In the genomic region with DNA sequence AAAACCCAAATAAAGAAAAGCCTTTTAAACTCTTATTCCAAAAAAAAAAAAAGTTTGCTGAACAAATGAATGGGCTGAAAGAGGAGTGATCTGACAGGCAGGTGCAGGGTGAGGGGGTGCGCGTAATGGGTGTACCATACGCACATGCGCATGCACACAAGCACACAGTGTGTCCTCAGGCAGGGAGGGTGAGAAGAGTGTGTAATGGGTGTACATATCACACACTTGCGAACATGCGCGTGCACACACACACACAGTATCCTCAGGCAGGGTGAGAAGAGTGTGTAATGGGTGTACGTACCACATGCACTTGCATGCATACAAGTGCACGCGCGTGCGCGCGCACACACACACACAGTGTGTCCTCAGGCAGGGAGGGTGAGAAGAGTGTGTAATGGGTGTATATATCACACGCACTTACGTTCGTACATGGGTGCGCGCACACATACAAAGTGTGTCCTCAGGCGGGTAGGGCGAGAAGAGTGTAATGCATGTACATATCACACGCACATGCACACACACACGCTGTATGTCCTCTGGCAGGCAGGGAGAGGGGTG, we compare ENCODE assay signal across 18 cellular contexts.
"Had no signal": no experiment of that assay in that cellular context is flagged by ENCODE, and none has a peak within 500 bp of the region (broad histone marks: within the 10 kb centered on the region; RNA-seq: fewer than 3 reads in every experiment).

No MANE protein-coding gene starts in this region.

- H3K4me1 Mint-ChIP-seq: activated CD4-positive, alpha-beta T cell treated with anti-CD3 and anti-CD28 coated beads, Interleukin-2, amount 10 ng/mL, durations not matched to agents 24 days and 14 days; activated naive CD4-positive, alpha-beta T cell treated with anti-CD3 and anti-CD28 coated beads, Interleukin-2, amount 10 ng/mL, durations not matched to agents 7 days and 5 days; activated naive CD8-positive, alpha-beta T cell treated with anti-CD3 and anti-CD28 coated beads, Interleukin-2, amount 50 U/mL, for 24 hours; stimulated activated naive CD8-positive, alpha-beta T cell treated with anti-CD3 and anti-CD28 coated beads, Interleukin-15, amount 100 ng/mL, for 72 hours had no signal

- H3K4me3 ChIP-seq: pancreas had no signal

- H3K36me3 Mint-ChIP-seq: activated naive CD4-positive, alpha-beta T cell treated with anti-CD3 and anti-CD28 coated beads, Interleukin-2, amount 10 ng/mL, durations not matched to agents 7 days and 5 days had no signal

- H3K9me3 ChIP-seq: pancreas had no signal

- ATAC-seq: activated CD8-positive, alpha-beta T cell treated with anti-CD3 and anti-CD28 coated beads for 36 hours; activated naive CD8-positive, alpha-beta T cell treated with anti-CD3 and anti-CD28 coated beads, Interleukin-2, amount 50 U/mL, for 24 hours; naive thymus-derived CD8-positive, alpha-beta T cell; pancreas; stimulated activated naive CD8-positive, alpha-beta T cell treated with anti-CD3 and anti-CD28 coated beads, Interleukin-15, amount 100 ng/mL, for 72 hours; T-cell had no signal

- H3K27ac ChIP-seq: brain microvascular endothelial cell, pancreas had no signal

- H3K27me3 ChIP-seq: brain microvascular endothelial cell, pancreas had no signal

- H3K36me3 ChIP-seq: brain microvascular endothelial cell, pancreas had no signal

- H3K9me3 Mint-ChIP-seq: activated CD4-positive, alpha-beta T cell treated with anti-CD3 and anti-CD28 coated beads, Interleukin-2, amount 10 ng/mL, durations not matched to agents 24 days and 14 days; activated CD8-positive, alpha-beta T cell treated with anti-CD3 and anti-CD28 coated beads for 36 hours; activated naive CD4-positive, alpha-beta T cell treated with anti-CD3 and anti-CD28 coated beads, Interleukin-2, amount 10 ng/mL, durations not matched to agents 7 days and 5 days; activated naive CD8-positive, alpha-beta T cell treated with anti-CD3 and anti-CD28 coated beads, Interleukin-2, amount 50 U/mL, for 24 hours; activated T-cell treated with anti-CD3 and anti-CD28 coated beads, Interleukin-2, amount 50 U/mL, for 24 hours; activated T-helper 2 cell treated with anti-CD3 and anti-CD28 coated beads, Interferon-gamma antibody, Interleukin-2, Interleukin-4, amounts not matched to agents 10 μg/mL and 5 μg/mL and 100 μg/mL, durations not matched to agents 14 hours and 24 hours and 36 hours; naive thymus-derived CD8-positive, alpha-beta T cell; stimulated activated naive CD8-positive, alpha-beta T cell treated with anti-CD3 and anti-CD28 coated beads, Interleukin-15, amount 100 ng/mL, for 72 hours; T-cell had no signal

- FAIRE-seq: keratinocyte, pancreas had no signal

- DNase-seq: activated CD4-positive, alpha-beta T cell treated with anti-CD3 and anti-CD28 coated beads, Interleukin-2, amount 10 ng/mL, durations not matched to agents 24 days and 14 days; activated CD8-positive, alpha-beta T cell treated with anti-CD3 and anti-CD28 coated beads for 36 hours; activated naive CD4-positive, alpha-beta T cell treated with anti-CD3 and anti-CD28 coated beads, Interleukin-2, amount 10 ng/mL, durations not matched to agents 7 days and 5 days; activated naive CD8-positive, alpha-beta T cell treated with anti-CD3 and anti-CD28 coated beads, Interleukin-2, amount 50 U/mL, for 24 hours; activated T-cell treated with anti-CD3 and anti-CD28 coated beads, Interleukin-2, amount 50 U/mL, for 24 hours; anterior cingulate cortex; brain microvascular endothelial cell; cortex of kidney; effector CD4-positive, alpha-beta T cell; mesendoderm; stimulated activated naive CD8-positive, alpha-beta T cell treated with anti-CD3 and anti-CD28 coated beads, Interleukin-15, amount 100 ng/mL, for 72 hours; T1000; trophoblast cell had no signal

- H3K27ac Mint-ChIP-seq: activated CD4-positive, alpha-beta T cell treated with anti-CD3 and anti-CD28 coated beads, Interleukin-2, amount 10 ng/mL, durations not matched to agents 24 days and 14 days; activated CD8-positive, alpha-beta T cell treated with anti-CD3 and anti-CD28 coated beads for 36 hours; activated naive CD4-positive, alpha-beta T cell treated with anti-CD3 and anti-CD28 coated beads, Interleukin-2, amount 10 ng/mL, durations not matched to agents 7 days and 5 days; activated naive CD8-positive, alpha-beta T cell treated with anti-CD3 and anti-CD28 coated beads, Interleukin-2, amount 50 U/mL, for 24 hours; activated T-cell treated with anti-CD3 and anti-CD28 coated beads, Interleukin-2, amount 50 U/mL, for 24 hours; activated T-helper 2 cell treated with anti-CD3 and anti-CD28 coated beads, Interferon-gamma antibody, Interleukin-2, Interleukin-4, amounts not matched to agents 10 μg/mL and 5 μg/mL and 100 μg/mL, durations not matched to agents 14 hours and 24 hours and 36 hours; T-cell had no signal

- H3K4me3 Mint-ChIP-seq: activated CD4-positive, alpha-beta T cell treated with anti-CD3 and anti-CD28 coated beads, Interleukin-2, amount 10 ng/mL, durations not matched to agents 24 days and 14 days; activated CD8-positive, alpha-beta T cell treated with anti-CD3 and anti-CD28 coated beads for 36 hours; activated naive CD4-positive, alpha-beta T cell treated with anti-CD3 and anti-CD28 coated beads, Interleukin-2, amount 10 ng/mL, durations not matched to agents 7 days and 5 days; activated naive CD8-positive, alpha-beta T cell treated with anti-CD3 and anti-CD28 coated beads, Interleukin-2, amount 50 U/mL, for 24 hours; activated T-cell treated with anti-CD3 and anti-CD28 coated beads, Interleukin-2, amount 50 U/mL, for 24 hours; naive thymus-derived CD8-positive, alpha-beta T cell; stimulated activated naive CD8-positive, alpha-beta T cell treated with anti-CD3 and anti-CD28 coated beads, Interleukin-15, amount 100 ng/mL, for 72 hours; T-cell had no signal

- H3K4me1 ChIP-seq: pancreas had no signal

- H3K27me3 Mint-ChIP-seq: activated CD4-positive, alpha-beta T cell treated with anti-CD3 and anti-CD28 coated beads, Interleukin-2, amount 10 ng/mL, durations not matched to agents 24 days and 14 days; activated CD8-positive, alpha-beta T cell treated with anti-CD3 and anti-CD28 coated beads for 36 hours; activated naive CD4-positive, alpha-beta T cell treated with anti-CD3 and anti-CD28 coated beads, Interleukin-2, amount 10 ng/mL, durations not matched to agents 7 days and 5 days; activated naive CD8-positive, alpha-beta T cell treated with anti-CD3 and anti-CD28 coated beads, Interleukin-2, amount 50 U/mL, for 24 hours; activated T-cell treated with anti-CD3 and anti-CD28 coated beads, Interleukin-2, amount 50 U/mL, for 24 hours; naive thymus-derived CD8-positive, alpha-beta T cell; stimulated activated naive CD8-positive, alpha-beta T cell treated with anti-CD3 and anti-CD28 coated beads, Interleukin-15, amount 100 ng/mL, for 72 hours; T-cell had no signal
